9 cellular contexts compared by ENCODE assay signal in genomic region chr6:16836186-16836981, GRCh38.
DNase-seq lines count a peak whose midpoint lies in the region; ATAC-seq lines count a peak whose summit lies in the region.
"Had no signal": no experiment of that assay in that cellular context is flagged by ENCODE, and none has a peak within 500 bp of the region (broad histone marks: within the 10 kb centered on the region; RNA-seq: fewer than 3 reads in every experiment).

No MANE protein-coding gene starts in this region.

- peak overlapping the region; percentile 40 for H3K4me3 Mint-ChIP-seq in activated CD4-positive, alpha-beta T cell treated with anti-CD3 and anti-CD28 coated beads, Interleukin-2, amount 10 ng/mL, durations not matched to agents 7 days and 5 days
- peak overlapping the region; percentile 55 for H3K4me3 Mint-ChIP-seq in activated CD8-positive, alpha-beta T cell treated with anti-CD3 and anti-CD28 coated beads, Interleukin-2, amount 10 ng/mL, durations not matched to agents 7 days and 5 days
- H3K4me3 Mint-ChIP-seq: naive B cell had no signal

- CTCF ChIA-PET in activated CD4-positive, alpha-beta T cell treated with anti-CD3 and anti-CD28 coated beads, Interleukin-2, amount 10 ng/mL, durations not matched to agents 7 days and 5 days (lab: Charles Lee), result interaction anchor here (0.6 to 1.6 kb wide), 5 partner anchors 10 to 367 kb away, joined by 3 to 5 read pairs (median 3); no protein-coding TSS in a partner anchor
- CTCF ChIA-PET in activated CD8-positive, alpha-beta T cell treated with anti-CD3 and anti-CD28 coated beads, Interleukin-2, amount 10 ng/mL, durations not matched to agents 7 days and 5 days (lab: Charles Lee), result interaction anchor here (1.0 to 2.2 kb wide), 5 partner anchors 9 to 73 kb away, joined by 3 to 7 read pairs (median 5); no protein-coding TSS in a partner anchor

- DNase-seq in activated CD4-positive, alpha-beta T cell treated with anti-CD3 and anti-CD28 coated beads, Interleukin-2, amount 10 ng/mL, durations not matched to agents 7 days and 5 days, result no peak
- no peak for DNase-seq in activated CD4-positive, alpha-beta T cell treated with anti-CD3 and anti-CD28 coated beads for 4 hours
- DNase-seq in activated CD8-positive, alpha-beta T cell treated with anti-CD3 and anti-CD28 coated beads, Interleukin-2, amount 10 ng/mL, durations not matched to agents 7 days and 5 days, result no peak
- DNase-seq in middle frontal gyrus (ENCODE audit: extremely low spot score, low spot score) (peak; percentile 29), A172 (ENCODE audit: low spot score) (no peak), NCI-H446 (lab: John Stamatoyannopoulos, UW) (no peak)
- DNase-seq in activated CD8-positive, alpha-beta memory T cell treated with anti-CD3 and anti-CD28 coated beads for 24 hours, result no peak
- DNase-seq: naive B cell had no signal

- H3K27me3 Mint-ChIP-seq in activated CD4-positive, alpha-beta T cell treated with anti-CD3 and anti-CD28 coated beads, Interleukin-2, amount 10 ng/mL, durations not matched to agents 7 days and 5 days, result peaks cover 7% of the 10 kb centered on the region
- peaks cover 9% of the 10 kb centered on the region for H3K27me3 Mint-ChIP-seq in activated CD8-positive, alpha-beta T cell treated with anti-CD3 and anti-CD28 coated beads, Interleukin-2, amount 10 ng/mL, durations not matched to agents 7 days and 5 days (ENCODE audit: low read depth)

- peaks cover 22% of the 10 kb centered on the region for H3K4me1 Mint-ChIP-seq in activated CD4-positive, alpha-beta T cell treated with anti-CD3 and anti-CD28 coated beads, Interleukin-2, amount 10 ng/mL, durations not matched to agents 7 days and 5 days
- peaks cover 25% of the 10 kb centered on the region for H3K4me1 Mint-ChIP-seq in activated CD8-positive, alpha-beta T cell treated with anti-CD3 and anti-CD28 coated beads, Interleukin-2, amount 10 ng/mL, durations not matched to agents 7 days and 5 days (ENCODE audit: low read depth)

- peak overlapping the region; percentile 16 for H3K27ac Mint-ChIP-seq in activated CD4-positive, alpha-beta T cell treated with anti-CD3 and anti-CD28 coated beads, Interleukin-2, amount 10 ng/mL, durations not matched to agents 7 days and 5 days
- H3K27ac Mint-ChIP-seq in activated CD8-positive, alpha-beta T cell treated with anti-CD3 and anti-CD28 coated beads, Interleukin-2, amount 10 ng/mL, durations not matched to agents 7 days and 5 days, result peak overlapping the region; percentile 80

- no peaks in the 10 kb centered on the region for H3K9me3 Mint-ChIP-seq in activated CD4-positive, alpha-beta T cell treated with anti-CD3 and anti-CD28 coated beads, Interleukin-2, amount 10 ng/mL, durations not matched to agents 7 days and 5 days
- H3K9me3 Mint-ChIP-seq in activated CD8-positive, alpha-beta T cell treated with anti-CD3 and anti-CD28 coated beads, Interleukin-2, amount 10 ng/mL, durations not matched to agents 7 days and 5 days (ENCODE audit: insufficient read depth), result no peaks in the 10 kb centered on the region

- no peaks in the 10 kb centered on the region for H3K36me3 Mint-ChIP-seq in activated CD4-positive, alpha-beta T cell treated with anti-CD3 and anti-CD28 coated beads, Interleukin-2, amount 10 ng/mL, durations not matched to agents 7 days and 5 days (ENCODE audit: low read depth)
- no peaks in the 10 kb centered on the region for H3K36me3 Mint-ChIP-seq in activated CD8-positive, alpha-beta T cell treated with anti-CD3 and anti-CD28 coated beads, Interleukin-2, amount 10 ng/mL, durations not matched to agents 7 days and 5 days (ENCODE audit: low read depth)
- H3K36me3 Mint-ChIP-seq: naive B cell had no signal

- POLR2A ChIA-PET in activated CD4-positive, alpha-beta T cell treated with anti-CD3 and anti-CD28 coated beads, Interleukin-2, amount 10 ng/mL, durations not matched to agents 7 days and 5 days (lab: Charles Lee), result no interaction called here
- POLR2A ChIA-PET in activated CD8-positive, alpha-beta T cell treated with anti-CD3 and anti-CD28 coated beads, Interleukin-2, amount 10 ng/mL, durations not matched to agents 7 days and 5 days (lab: Charles Lee), result no interaction called here

- ATAC-seq in HG02884 (IDR thresholded peaks at IDR 0.05; ENCODE audit: unreplicated experiment), result peak; percentile 76
- ATAC-seq in activated CD8-positive, alpha-beta T cell treated with anti-CD3 and anti-CD28 coated beads, Interleukin-2, amount 10 ng/mL, durations not matched to agents 7 days and 5 days, result no peak
